13 cellular contexts compared by ENCODE assay signal in genomic region chr1:115978292-115978941, GRCh38. TPM values are rescaled to one million over a fixed set of nuclear protein-coding genes. Genes with fewer than 3 reads are reported as not detected.
DNase-seq lines count a peak whose midpoint lies in the region; ATAC-seq and TF ChIP-seq lines count a peak whose summit lies in the region.
"Had no signal": no experiment of that assay in that cellular context is flagged by ENCODE, and none has a peak within 500 bp of the region (broad histone marks: within the 10 kb centered on the region; RNA-seq: fewer than 3 reads in every experiment).

No MANE protein-coding gene starts in this region.

- peak overlapping the region; percentile 94 for H3K4me2 ChIP-seq in skeletal muscle satellite cell (ENCODE audit: low read length)

- H3K36me3 ChIP-seq in HEK293 (ENCODE audit: control insufficient read depth in 2 of 2, insufficient read depth in 1 of 2, low read length in 2 of 2) (no peaks in the 10 kb centered on the region), skeletal muscle satellite cell (ENCODE audit: insufficient read depth, low read length) (no peaks in the 10 kb centered on the region), body of pancreas (replicated peaks in 1 of 2; ENCODE audit: insufficient read depth in 1 of 2, low read depth in 2 of 2) (no peaks in the 10 kb centered on the region)
- no peaks in the 10 kb centered on the region for H3K36me3 ChIP-seq in effector memory CD4-positive, alpha-beta T cell (ENCODE audit: control insufficient read depth, insufficient read depth, low read length)
- H3K36me3 ChIP-seq: cardiac muscle cell had no signal

- DNase-seq in SIG-M5 treated with dmso at 0.1 percent for 504 hours (lab: John Stamatoyannopoulos, UW; ENCODE audit: unreplicated experiment) (peak; percentile 72), globus pallidus (ENCODE audit: low spot score) (peak; percentile 71), COR-L47 (lab: John Stamatoyannopoulos, UW) (no peak), body of pancreas (no peak), left colon (no peak)
- DNase-seq in effector memory CD4-positive, alpha-beta T cell, result no peak
- DNase-seq: activated CD4-positive, alpha-beta T cell treated with anti-CD3 and anti-CD28 coated beads for 48 hours; NCI-H1417; occipital lobe had no signal

- 84 to 93% methylated on average over 6 of the region's 6 CpGs for WGBS in body of pancreas, 2 donors

- CTCF ChIA-PET in HEK293 (lab: Yijun Ruan, JAX), result interaction anchor here (1.0 to 3.5 kb wide), 5 partner anchors 163 to 370 kb away, joined by 3 to 57 read pairs (median 4); no protein-coding TSS in a partner anchor

- POLR2A ChIA-PET in HEK293 (lab: Yijun Ruan, JAX), result interaction anchor here (0.8 kb wide), 1 partner anchor 139 kb away, joined by 3 read pairs; no protein-coding TSS in a partner anchor

- H3K4me1 ChIP-seq in HEK293 (ENCODE audit: control insufficient read depth, insufficient read depth, low read length) (no peaks in the 10 kb centered on the region), skeletal muscle satellite cell (ENCODE audit: control insufficient read depth, insufficient read depth, low read length) (peaks cover 17% of the 10 kb centered on the region), body of pancreas (peaks cover 20% of the 10 kb centered on the region)
- H3K4me1 ChIP-seq in effector memory CD4-positive, alpha-beta T cell (ENCODE audit: control insufficient read depth, insufficient read depth, low read length, poor library complexity, severe bottlenecking), result no peaks in the 10 kb centered on the region

- H3K27me3 ChIP-seq in skeletal muscle satellite cell (ENCODE audit: control insufficient read depth, insufficient read depth, low read length) (no peaks in the 10 kb centered on the region), body of pancreas (no peaks in the 10 kb centered on the region)
- H3K27me3 ChIP-seq in effector memory CD4-positive, alpha-beta T cell (replicated peaks; ENCODE audit: control insufficient read depth, insufficient read depth, low read length, poor library complexity, severe bottlenecking), result peaks cover 5% of the 10 kb centered on the region
- H3K27me3 ChIP-seq: cardiac muscle cell had no signal

- H3K9me3 ChIP-seq in HEK293 (ENCODE audit: control insufficient read depth, insufficient read depth, low read depth, low read length) (no peaks in the 10 kb centered on the region), skeletal muscle satellite cell (replicated peaks; ENCODE audit: low read length) (no peaks in the 10 kb centered on the region), body of pancreas (no peaks in the 10 kb centered on the region)
- no peaks in the 10 kb centered on the region for H3K9me3 ChIP-seq in effector memory CD4-positive, alpha-beta T cell (ENCODE audit: control insufficient read depth, low read length)

- H3K27ac ChIP-seq in HEK293 (ENCODE audit: extremely low read depth, low read depth, low read length), result no peak overlapping the region
- no peak overlapping the region for H3K27ac ChIP-seq in body of pancreas
- H3K27ac ChIP-seq in effector memory CD4-positive, alpha-beta T cell (ENCODE audit: insufficient read depth, low read length, poor library complexity, severe bottlenecking), result no peak overlapping the region
- H3K27ac ChIP-seq: cardiac muscle cell had no signal

- intact Hi-C loops in body of pancreas (cut with DNase I), result loop anchor here (5.0 kb wide), 1 partner anchor 171 kb away; no protein-coding TSS in a partner anchor
- intact Hi-C loops in left colon (cut with DNase I, micrococcal nuclease), result loop anchor here in 1 of 2 donors (2.0 kb wide), 1 partner anchor 172 kb away; no protein-coding TSS in a partner anchor

- H3K9ac ChIP-seq in skeletal muscle satellite cell (ENCODE audit: low read depth, low read length), result no peak overlapping the region

- ATAC-seq in body of pancreas, result no peak
- no peak for ATAC-seq in left colon
- ATAC-seq: SK-N-SH treated with all-trans-retinoic acid at 6 μM for 48 hours had no signal

- no peak for TF ChIP-seq CTCF in HEK293 (tag by site-specific recombination; IDR thresholded peaks at IDR 0.05)
- TF ChIP-seq CTCF in body of pancreas (IDR thresholded peaks at IDR 0.05), result no peak

- TF ChIP-seq POLR2A in body of pancreas (IDR thresholded peaks at IDR 0.05), result no peak

- H3K4me3 ChIP-seq in HEK293 (ENCODE audit: low read depth, low read length) (no peak overlapping the region), skeletal muscle satellite cell (ENCODE audit: low read length) (no peak overlapping the region), body of pancreas (no peak overlapping the region)
- H3K4me3 ChIP-seq in effector memory CD4-positive, alpha-beta T cell (ENCODE audit: insufficient read depth, low read depth, low read length, poor library complexity, severe bottlenecking), result no peak overlapping the region
- H3K4me3 ChIP-seq: cardiac muscle cell had no signal

TF ChIP-seq in HEK293, 187 proteins besides CTCF, POLR2A, EP300 and RAD21:
- TF ChIP-seq ZFHX2 (tag by site-specific recombination; conservative IDR thresholded peaks at IDR 0.05) (peak; percentile 27), KLF17 (tag by site-specific recombination; IDR thresholded peaks at IDR 0.05) (no peak)
TF ChIP-seq in HEK293: peak in this region for 1.

RNA-seq across cellular contexts. Expression of gene SLC22A15, which starts 2.1 kb away (rescaled TPM):
- total RNA-seq in skeletal muscle satellite cell (2012; rRNA removed), result 4.2 and 7.4 TPM in 2 replicates
- total RNA-seq in body of pancreas (1 to 10 TPM; 7.9 to 8.8 TPM), left colon (1 to 10 TPM; 1.9 to 4.8 TPM)

Comparison
In these comparisons a context has a peak if more than half of its experiments do, and no peak if none do; other contexts are left out.
1. DNase-seq: peak in SIG-M5 treated with dmso at 0.1 percent for 504 hours (single experiment) and globus pallidus (single experiment); none in COR-L47 (single experiment), body of pancreas (0 of 4), effector memory CD4-positive, alpha-beta T cell (0 of 3) and left colon (0 of 2).